In the genomic region with DNA sequence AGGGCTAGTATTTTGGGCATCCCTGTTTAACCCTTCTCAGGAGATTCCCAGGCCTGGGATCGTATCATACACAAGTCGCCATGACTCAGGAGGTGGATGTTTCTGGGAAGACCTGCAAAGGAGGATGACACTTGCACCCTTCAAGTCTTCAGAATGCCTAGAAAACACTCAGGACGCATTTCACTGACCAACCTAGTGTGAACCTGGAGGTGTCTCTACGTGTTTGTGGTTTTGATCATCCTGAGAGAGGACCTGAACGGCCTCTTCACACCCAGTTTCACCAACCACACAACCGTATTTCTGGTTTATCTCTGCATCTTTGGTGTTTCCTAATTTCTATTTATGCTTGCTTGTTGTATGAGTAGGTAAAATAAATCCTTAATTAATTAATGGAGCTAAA, we compare ENCODE assay signal across 1 cellular context.
TF ChIP-seq lines count a peak whose summit lies in the region.

No MANE protein-coding gene starts in this region.

TF ChIP-seq in K562, 482 proteins besides CTCF, POLR2A, EP300 and RAD21:
- TF ChIP-seq, protein P1, sequence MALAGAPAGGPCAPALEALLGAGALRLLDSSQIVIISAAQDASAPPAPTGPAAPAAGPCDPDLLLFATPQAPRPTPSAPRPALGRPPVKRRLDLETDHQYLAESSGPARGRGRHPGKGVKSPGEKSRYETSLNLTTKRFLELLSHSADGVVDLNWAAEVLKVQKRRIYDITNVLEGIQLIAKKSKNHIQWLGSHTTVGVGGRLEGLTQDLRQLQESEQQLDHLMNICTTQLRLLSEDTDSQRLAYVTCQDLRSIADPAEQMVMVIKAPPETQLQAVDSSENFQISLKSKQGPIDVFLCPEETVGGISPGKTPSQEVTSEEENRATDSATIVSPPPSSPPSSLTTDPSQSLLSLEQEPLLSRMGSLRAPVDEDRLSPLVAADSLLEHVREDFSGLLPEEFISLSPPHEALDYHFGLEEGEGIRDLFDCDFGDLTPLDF (CRISPR knock-in tag; IDR thresholded peaks at IDR 0.05): no peak
- TF ChIP-seq ZNF347 (CRISPR knock-in tag; IDR thresholded peaks at IDR 0.05; ENCODE audit: low read depth): no peak
- TF ChIP-seq SMARCE1 (IDR thresholded peaks at IDR 0.05): no peak
- TF ChIP-seq BRD9 (IDR thresholded peaks at IDR 0.05; ENCODE audit: low read depth, partially characterized antibody): no peak
- TF ChIP-seq, protein P2, sequence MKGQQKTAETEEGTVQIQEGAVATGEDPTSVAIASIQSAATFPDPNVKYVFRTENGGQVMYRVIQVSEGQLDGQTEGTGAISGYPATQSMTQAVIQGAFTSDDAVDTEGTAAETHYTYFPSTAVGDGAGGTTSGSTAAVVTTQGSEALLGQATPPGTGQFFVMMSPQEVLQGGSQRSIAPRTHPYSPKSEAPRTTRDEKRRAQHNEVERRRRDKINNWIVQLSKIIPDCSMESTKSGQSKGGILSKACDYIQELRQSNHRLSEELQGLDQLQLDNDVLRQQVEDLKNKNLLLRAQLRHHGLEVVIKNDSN (CRISPR knock-in tag; IDR thresholded peaks at IDR 0.05): no peak
- TF ChIP-seq, protein P3, sequence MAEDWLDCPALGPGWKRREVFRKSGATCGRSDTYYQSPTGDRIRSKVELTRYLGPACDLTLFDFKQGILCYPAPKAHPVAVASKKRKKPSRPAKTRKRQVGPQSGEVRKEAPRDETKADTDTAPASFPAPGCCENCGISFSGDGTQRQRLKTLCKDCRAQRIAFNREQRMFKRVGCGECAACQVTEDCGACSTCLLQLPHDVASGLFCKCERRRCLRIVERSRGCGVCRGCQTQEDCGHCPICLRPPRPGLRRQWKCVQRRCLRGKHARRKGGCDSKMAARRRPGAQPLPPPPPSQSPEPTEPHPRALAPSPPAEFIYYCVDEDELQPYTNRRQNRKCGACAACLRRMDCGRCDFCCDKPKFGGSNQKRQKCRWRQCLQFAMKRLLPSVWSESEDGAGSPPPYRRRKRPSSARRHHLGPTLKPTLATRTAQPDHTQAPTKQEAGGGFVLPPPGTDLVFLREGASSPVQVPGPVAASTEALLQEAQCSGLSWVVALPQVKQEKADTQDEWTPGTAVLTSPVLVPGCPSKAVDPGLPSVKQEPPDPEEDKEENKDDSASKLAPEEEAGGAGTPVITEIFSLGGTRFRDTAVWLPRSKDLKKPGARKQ (CRISPR knock-in tag; IDR thresholded peaks at IDR 0.05): no peak
- TF ChIP-seq MAFK (IDR thresholded peaks at IDR 0.05; ENCODE audit: low read length): no peak
- TF ChIP-seq, protein P4, sequence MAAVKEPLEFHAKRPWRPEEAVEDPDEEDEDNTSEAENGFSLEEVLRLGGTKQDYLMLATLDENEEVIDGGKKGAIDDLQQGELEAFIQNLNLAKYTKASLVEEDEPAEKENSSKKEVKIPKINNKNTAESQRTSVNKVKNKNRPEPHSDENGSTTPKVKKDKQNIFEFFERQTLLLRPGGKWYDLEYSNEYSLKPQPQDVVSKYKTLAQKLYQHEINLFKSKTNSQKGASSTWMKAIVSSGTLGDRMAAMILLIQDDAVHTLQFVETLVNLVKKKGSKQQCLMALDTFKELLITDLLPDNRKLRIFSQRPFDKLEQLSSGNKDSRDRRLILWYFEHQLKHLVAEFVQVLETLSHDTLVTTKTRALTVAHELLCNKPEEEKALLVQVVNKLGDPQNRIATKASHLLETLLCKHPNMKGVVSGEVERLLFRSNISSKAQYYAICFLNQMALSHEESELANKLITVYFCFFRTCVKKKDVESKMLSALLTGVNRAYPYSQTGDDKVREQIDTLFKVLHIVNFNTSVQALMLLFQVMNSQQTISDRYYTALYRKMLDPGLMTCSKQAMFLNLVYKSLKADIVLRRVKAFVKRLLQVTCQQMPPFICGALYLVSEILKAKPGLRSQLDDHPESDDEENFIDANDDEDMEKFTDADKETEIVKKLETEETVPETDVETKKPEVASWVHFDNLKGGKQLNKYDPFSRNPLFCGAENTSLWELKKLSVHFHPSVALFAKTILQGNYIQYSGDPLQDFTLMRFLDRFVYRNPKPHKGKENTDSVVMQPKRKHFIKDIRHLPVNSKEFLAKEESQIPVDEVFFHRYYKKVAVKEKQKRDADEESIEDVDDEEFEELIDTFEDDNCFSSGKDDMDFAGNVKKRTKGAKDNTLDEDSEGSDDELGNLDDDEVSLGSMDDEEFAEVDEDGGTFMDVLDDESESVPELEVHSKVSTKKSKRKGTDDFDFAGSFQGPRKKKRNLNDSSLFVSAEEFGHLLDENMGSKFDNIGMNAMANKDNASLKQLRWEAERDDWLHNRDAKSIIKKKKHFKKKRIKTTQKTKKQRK (IDR thresholded peaks at IDR 0.05; ENCODE audit: borderline replicate concordance, low read depth, low read length): no peak
- TF ChIP-seq TARDBP (IDR thresholded peaks at IDR 0.05): no peak
- TF ChIP-seq FIP1L1 (IDR thresholded peaks at IDR 0.05; ENCODE audit: low read depth, low read length, poor library complexity, severe bottlenecking): no peak
- TF ChIP-seq ZNF76 (CRISPR knock-in tag; IDR thresholded peaks at IDR 0.05; ENCODE audit: borderline replicate concordance): no peak
- TF ChIP-seq, protein P5, sequence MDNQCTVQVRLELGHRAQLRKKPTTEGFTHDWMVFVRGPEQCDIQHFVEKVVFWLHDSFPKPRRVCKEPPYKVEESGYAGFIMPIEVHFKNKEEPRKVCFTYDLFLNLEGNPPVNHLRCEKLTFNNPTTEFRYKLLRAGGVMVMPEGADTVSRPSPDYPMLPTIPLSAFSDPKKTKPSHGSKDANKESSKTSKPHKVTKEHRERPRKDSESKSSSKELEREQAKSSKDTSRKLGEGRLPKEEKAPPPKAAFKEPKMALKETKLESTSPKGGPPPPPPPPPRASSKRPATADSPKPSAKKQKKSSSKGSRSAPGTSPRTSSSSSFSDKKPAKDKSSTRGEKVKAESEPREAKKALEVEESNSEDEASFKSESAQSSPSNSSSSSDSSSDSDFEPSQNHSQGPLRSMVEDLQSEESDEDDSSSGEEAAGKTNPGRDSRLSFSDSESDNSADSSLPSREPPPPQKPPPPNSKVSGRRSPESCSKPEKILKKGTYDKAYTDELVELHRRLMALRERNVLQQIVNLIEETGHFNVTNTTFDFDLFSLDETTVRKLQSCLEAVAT (IDR thresholded peaks at IDR 0.05): no peak
- TF ChIP-seq ARID2 (IDR thresholded peaks at IDR 0.05): no peak
